8 cellular contexts compared by ENCODE assay signal in genomic region chr16:3171855-3172593, GRCh38. TPM values are rescaled to one million over a fixed set of nuclear protein-coding genes. Genes with fewer than 3 reads are reported as not detected.
DNase-seq lines count a peak whose midpoint lies in the region; ATAC-seq and TF ChIP-seq lines count a peak whose summit lies in the region.

No MANE protein-coding gene starts in this region.

- no peaks in the 10 kb centered on the region for H3K9me3 ChIP-seq in ES-I3 (ENCODE audit: control insufficient read depth, insufficient read depth, low read length)
- no peaks in the 10 kb centered on the region for H3K9me3 ChIP-seq in esophagus squamous epithelium
- H3K9me3 ChIP-seq in transverse colon: no peaks in the 10 kb centered on the region

- peak; percentile 69 for DNase-seq in M059J (ENCODE audit: low read depth)
- DNase-seq in natural killer cell: no peak
- DNase-seq in esophagus squamous epithelium (lab: John Stamatoyannopoulos, UW): no peak
- DNase-seq in DMS79 (lab: John Stamatoyannopoulos, UW): no peak
- no peak for DNase-seq in transverse colon

- peaks cover 2% of the 10 kb centered on the region for H3K36me3 Mint-ChIP-seq in activated naive CD4-positive, alpha-beta T cell treated with anti-CD3 and anti-CD28 coated beads, Interleukin-2, amount 50 U/mL, for 24 hours
- H3K36me3 Mint-ChIP-seq in natural killer cell: no peaks in the 10 kb centered on the region

- H3K9ac ChIP-seq in ES-I3 (ENCODE audit: low read depth, low read length): peak overlapping the region; percentile 49

- TF ChIP-seq CTCF in natural killer cell (IDR thresholded peaks at IDR 0.05) (no peak), esophagus squamous epithelium (IDR thresholded peaks at IDR 0.05) (no peak), transverse colon (IDR thresholded peaks at IDR 0.05) (no peak)

- H3K36me3 ChIP-seq in ES-I3 (ENCODE audit: insufficient read depth, low read length): no peaks in the 10 kb centered on the region
- no peaks in the 10 kb centered on the region for H3K36me3 ChIP-seq in esophagus squamous epithelium
- no peaks in the 10 kb centered on the region for H3K36me3 ChIP-seq in transverse colon

- H3K4me3 Mint-ChIP-seq in activated naive CD4-positive, alpha-beta T cell treated with anti-CD3 and anti-CD28 coated beads, Interleukin-2, amount 50 U/mL, for 24 hours: peak overlapping the region; percentile 87
- peak overlapping the region; percentile 80 for H3K4me3 Mint-ChIP-seq in natural killer cell

- no peaks in the 10 kb centered on the region for H3K9me3 Mint-ChIP-seq in activated naive CD4-positive, alpha-beta T cell treated with anti-CD3 and anti-CD28 coated beads, Interleukin-2, amount 50 U/mL, for 24 hours
- H3K9me3 Mint-ChIP-seq in natural killer cell: no peaks in the 10 kb centered on the region

- no peaks in the 10 kb centered on the region for H3K4me1 ChIP-seq in ES-I3 (ENCODE audit: insufficient read depth, low read length)
- H3K4me1 ChIP-seq in esophagus squamous epithelium: peaks cover 23 to 71% (median 44%) of the 10 kb centered on the region in 3 donors
- H3K4me1 ChIP-seq in transverse colon: peaks cover 8 to 29% (median 21%) of the 10 kb centered on the region in 4 donors

- H3K27me3 ChIP-seq in esophagus squamous epithelium (peaks cover 17 to 99% (median 59%) of the 10 kb centered on the region in 4 donors), transverse colon (peaks cover 95% of the 10 kb centered on the region)

- TF ChIP-seq POLR2A in esophagus squamous epithelium (IDR thresholded peaks at IDR 0.05): no peak
- no peak for TF ChIP-seq POLR2A in transverse colon (IDR thresholded peaks at IDR 0.05)

- no peak for ATAC-seq in natural killer cell
- ATAC-seq in HG03442 (IDR thresholded peaks at IDR 0.05; ENCODE audit: unreplicated experiment): no peak

- H3K27ac ChIP-seq in esophagus squamous epithelium (no peak overlapping the region), transverse colon (no peak overlapping the region)

- H3K4me1 Mint-ChIP-seq in activated naive CD4-positive, alpha-beta T cell treated with anti-CD3 and anti-CD28 coated beads, Interleukin-2, amount 50 U/mL, for 24 hours: peaks cover 31% of the 10 kb centered on the region
- peaks cover 26 to 30% of the 10 kb centered on the region in 2 donors for H3K4me1 Mint-ChIP-seq in natural killer cell

- H3K4me3 ChIP-seq in esophagus squamous epithelium (peak overlapping the region in 1 of 4 donors; percentile 51), transverse colon (no peak overlapping the region)

- peaks cover 26% of the 10 kb centered on the region for H3K27me3 Mint-ChIP-seq in activated naive CD4-positive, alpha-beta T cell treated with anti-CD3 and anti-CD28 coated beads, Interleukin-2, amount 50 U/mL, for 24 hours
- peaks cover 40 to 44% of the 10 kb centered on the region in 2 donors for H3K27me3 Mint-ChIP-seq in natural killer cell (ENCODE audit: low read depth in 2 of 2)

- peak overlapping the region; percentile 62 for H3K27ac Mint-ChIP-seq in activated naive CD4-positive, alpha-beta T cell treated with anti-CD3 and anti-CD28 coated beads, Interleukin-2, amount 50 U/mL, for 24 hours
- H3K27ac Mint-ChIP-seq in natural killer cell: peak overlapping the region; percentile 63 to 82

- 24 to 30% methylated on average over 21 to 28 of the region's 41 CpGs for WGBS in esophagus squamous epithelium, 2 donors
- WGBS in transverse colon (ENCODE audit: low coverage in 1 of 2), 2 donors: 23% methylated on average over 37 of the region's 41 CpGs; no CpG with 5 or more reads in 1 of the 2 donors

- intact Hi-C loops in natural killer cell (cut with micrococcal nuclease) (no loop called here), esophagus squamous epithelium (cut with DNase I) (no loop called here), transverse colon (cut with DNase I; ENCODE audit: low total_unique reads) (no loop called here)

- in situ Hi-C loops in transverse colon (cut with MboI; ENCODE audit: low pct_ligation_motif_present in 1 of 4, low pct_unique_long_range_greater_than_20kb in 1 of 4, low sequenced_read_pairs in 3 of 4): no loop called here

- TF ChIP-seq EP300 in transverse colon (IDR thresholded peaks at IDR 0.05; ENCODE audit: low read depth): no peak

RNA-seq across cellular contexts. Expression of gene OR1F1, which starts 16.0 kb away (rescaled TPM):
- 0.15 TPM in 1 of 2 replicates, not detected in the other for total RNA-seq in M059J (2014; rRNA removed; shearing (Covaris generic))
- total RNA-seq in natural killer cell (not detected), esophagus squamous epithelium (not detected), transverse colon (not detected)

RNA-seq across cellular contexts. Expression of gene ZNF213, which starts 37.2 kb away (rescaled TPM):
- 1.1 and 6.2 TPM in 2 replicates for total RNA-seq in M059J (2014; rRNA removed; shearing (Covaris generic))
- 1 to 10 TPM; 4.8 to 6.8 (median 5.1) TPM for total RNA-seq in natural killer cell
- 10 to 100 TPM in 1 of 4 donors, 1 to 10 TPM in 3; 3.9 to 14.3 (median 6.4) TPM for total RNA-seq in esophagus squamous epithelium
- 10 to 100 TPM; 12.1 to 64.3 (median 16.1) TPM for total RNA-seq in transverse colon

RNA-seq across cellular contexts. Expression of gene ZNF205, which starts 59.6 kb away (rescaled TPM):
- 13.5 and 15.4 TPM in 2 replicates for total RNA-seq in M059J (2014; rRNA removed; shearing (Covaris generic))
- total RNA-seq in natural killer cell (under 1 TPM in 1 of 3 donors, not detected in 2; 0.16 TPM), esophagus squamous epithelium (10 to 100 TPM in 3 of 4 donors, 1 to 10 TPM in 1; 9.7 to 13.9 (median 11.9) TPM), transverse colon (10 to 100 TPM in 3 of 4 donors, 1 to 10 TPM in 1; 5.2 to 16.3 (median 15.5) TPM)

Comparison
In these comparisons a context has a peak if more than half of its experiments do, and no peak if none do; other contexts are left out.
1. RNA of gene ZNF205, which starts 59.6 kb away (total RNA-seq): 5.2 to 16.3 TPM in transverse colon, 13.5 to 15.4 TPM in M059J and 9.7 to 13.9 TPM in esophagus squamous epithelium; 0.16 TPM in natural killer cell; every median in the first group is over 4 times any median in the second.